13 cellular contexts compared by ENCODE assay signal in the genomic region with DNA sequence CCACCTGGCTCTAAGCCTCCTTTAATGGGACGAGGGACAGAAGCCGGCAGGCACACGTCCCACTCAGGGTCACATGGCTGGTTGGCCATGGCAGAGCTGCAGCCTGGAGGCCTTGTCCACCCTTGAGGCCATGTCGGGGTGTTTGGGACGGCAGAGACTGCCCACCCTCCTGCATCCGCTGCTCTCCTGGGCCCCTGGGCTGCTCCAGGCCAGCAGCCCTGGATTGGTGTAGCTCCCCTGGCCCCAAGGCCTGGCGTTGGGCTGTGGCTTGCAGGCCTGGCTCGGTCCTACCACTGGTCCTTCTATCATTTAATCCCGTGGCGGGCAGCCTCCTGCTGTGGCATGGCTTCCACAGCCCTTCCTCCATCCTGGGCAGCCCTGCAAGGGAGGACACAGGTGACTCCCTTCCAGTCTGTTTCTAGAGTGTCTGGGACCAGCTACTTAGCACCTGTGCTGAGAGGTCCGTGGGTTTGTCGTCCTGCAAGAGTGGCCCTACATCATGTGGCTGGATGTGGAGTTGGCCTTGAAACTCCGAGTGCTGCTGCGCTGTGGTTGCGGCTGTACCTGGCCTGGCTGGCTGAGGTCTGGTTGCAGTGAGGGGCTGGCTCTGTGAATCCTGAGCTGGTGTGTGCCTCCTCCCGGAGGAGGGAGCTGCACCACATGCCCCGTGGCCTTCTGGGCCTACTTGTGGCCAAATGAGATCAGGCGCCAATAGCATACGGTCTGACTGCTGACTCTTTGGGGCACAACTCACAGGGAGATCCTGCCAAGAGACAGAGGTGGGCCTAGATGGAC.
DNase-seq lines count a peak whose midpoint lies in the region; ATAC-seq and TF ChIP-seq lines count a peak whose summit lies in the region.
"Had no signal": no experiment of that assay in that cellular context is flagged by ENCODE, and none has a peak within 500 bp of the region (broad histone marks: within the 10 kb centered on the region; RNA-seq: fewer than 3 reads in every experiment).

No MANE protein-coding gene starts in this region.

- DNase-seq in MM.1S (no peak), right cardiac atrium (peak in 1 of 3 donors; percentile 46), tibial artery (peak in 1 of 2 donors; percentile 53), anterior cingulate cortex (lab: John Stamatoyannopoulos, UW) (no peak)
- no peak for DNase-seq in stimulated activated CD4-positive, alpha-beta T cell treated with anti-CD3 and anti-CD28 coated beads, Interleukin-4, amount 100 ng/mL, for 4 hours
- DNase-seq: HCEC 1CT, NCI-H1048, NCI-H345, NCI-H526 treated with DMSO at 0.1 percent for 48 hours, PC-9 had no signal

- H2AFZ ChIP-seq in MM.1S (ENCODE audit: low read length): no peak overlapping the region
- H2AFZ ChIP-seq: PC-9 had no signal

- H3K27me3 ChIP-seq in MM.1S (replicated peaks; ENCODE audit: insufficient read depth, low read length) (no peaks in the 10 kb centered on the region), right cardiac atrium (ENCODE audit: control insufficient read depth, insufficient read depth) (no peaks in the 10 kb centered on the region), tibial artery (no peaks in the 10 kb centered on the region)

- H3K9me3 ChIP-seq in MM.1S (replicated peaks; ENCODE audit: insufficient read depth, low read length) (no peaks in the 10 kb centered on the region), right cardiac atrium (ENCODE audit: control insufficient read depth, low read length) (no peaks in the 10 kb centered on the region), tibial artery (no peaks in the 10 kb centered on the region)

- H3F3A ChIP-seq in MM.1S (ENCODE audit: insufficient read depth, low read length): peaks cover 22% of the 10 kb centered on the region

- peak overlapping the region; percentile 86; the same call in 1 of the 2 replicates for H3K4me2 ChIP-seq in MM.1S (ENCODE audit: low read depth, low read length)
- H3K4me2 ChIP-seq: PC-9 had no signal

- no peaks in the 10 kb centered on the region for H3K36me3 ChIP-seq in MM.1S (replicated peaks; ENCODE audit: insufficient read depth, low read length)
- H3K36me3 ChIP-seq in tibial artery: no peaks in the 10 kb centered on the region

- peak; percentile 21 to 27 for ATAC-seq in right cardiac atrium
- ATAC-seq in GM21526 (IDR thresholded peaks at IDR 0.05; ENCODE audit: low FRiP score, unreplicated experiment): no peak
- no peak for ATAC-seq in HG02981 (IDR thresholded peaks at IDR 0.05; ENCODE audit: unreplicated experiment)

- peaks cover 45% of the 10 kb centered on the region for H3K4me1 ChIP-seq in MM.1S (ENCODE audit: low read length)
- peaks cover 26% of the 10 kb centered on the region for H3K4me1 ChIP-seq in right cardiac atrium (ENCODE audit: control insufficient read depth, insufficient read depth, low read length)
- H3K4me1 ChIP-seq in tibial artery: peaks cover 7 to 65% (median 54%) of the 10 kb centered on the region in 4 donors

- intact Hi-C loops in right cardiac atrium (cut with DNase I): no loop called here
- intact Hi-C loops in tibial artery (cut with DNase I; ENCODE audit: low total_unique reads): no loop called here

- no peaks in the 10 kb centered on the region for H3K9me2 ChIP-seq in MM.1S (replicated peaks; ENCODE audit: insufficient read depth, low read length)

- no peaks in the 10 kb centered on the region for H4K20me1 ChIP-seq in MM.1S (ENCODE audit: insufficient read depth, low read length)

- 83% methylated on average over 19 of the region's 19 CpGs for WGBS in right cardiac atrium

- H3K27ac ChIP-seq in MM.1S (ENCODE audit: low read length) (no peak overlapping the region), cingulate gyrus (ENCODE audit: low read depth, low read length) (peak overlapping the region; percentile 19), right cardiac atrium (ENCODE audit: low read length) (peak overlapping the region; percentile 57), tibial artery (peak overlapping the region; percentile 41 to 64)
- H3K27ac ChIP-seq: PC-9 had no signal

- peaks cover 77% of the 10 kb centered on the region for H3K79me2 ChIP-seq in MM.1S (ENCODE audit: low read length)

- H3K4me3 ChIP-seq in MM.1S (ENCODE audit: low read length) (no peak overlapping the region), right cardiac atrium (ENCODE audit: low read length) (no peak overlapping the region), tibial artery (no peak overlapping the region)
- H3K4me3 ChIP-seq: PC-9 had no signal

- TF ChIP-seq CTCF in MM.1S (IDR thresholded peaks at IDR 0.05; ENCODE audit: low read length) (no peak), tibial artery (IDR thresholded peaks at IDR 0.05) (no peak)

- no peak overlapping the region for H3K9ac ChIP-seq in MM.1S (ENCODE audit: low read length)

Comparison
In these comparisons a context has a peak if more than half of its experiments do, and no peak if none do; other contexts are left out.
1. ATAC-seq: peak in right cardiac atrium (2 of 2); none in GM21526 (single experiment) and HG02981 (single experiment).